Comparison of ENCODE assay signal across 11 cellular contexts in the genomic region with DNA sequence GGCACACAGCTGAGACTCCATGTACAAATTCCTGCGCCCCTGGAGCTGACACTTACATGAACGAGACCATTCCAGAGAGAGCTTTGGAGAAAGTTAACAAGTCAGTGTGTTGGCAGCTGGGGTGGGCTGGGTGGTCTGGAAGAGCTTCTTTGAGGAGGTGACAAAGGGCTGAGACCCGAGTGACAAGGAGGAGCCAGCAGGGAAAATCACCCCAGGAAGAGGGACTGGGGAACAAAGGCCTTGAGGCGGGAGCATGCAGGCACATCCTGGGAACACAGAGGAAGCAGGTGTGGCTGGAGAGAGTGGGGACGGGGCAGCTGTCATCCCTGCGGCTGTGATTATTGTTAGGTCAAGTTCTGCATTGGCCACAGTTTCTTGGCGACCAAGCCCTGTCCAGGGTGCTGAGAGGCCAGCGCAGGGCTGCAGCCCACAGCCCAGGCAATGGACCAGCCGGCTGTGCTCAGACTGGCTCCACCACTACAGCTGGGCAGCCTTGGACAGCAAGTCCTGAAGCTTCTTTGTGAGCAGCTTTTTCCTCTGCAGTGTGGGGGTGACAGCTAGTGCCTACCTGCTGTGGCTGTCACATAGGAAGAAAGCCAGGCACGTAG. TPM values are rescaled to one million over a fixed set of nuclear protein-coding genes. Genes with fewer than 3 reads are reported as not detected.
A peak's percentile ranks its signal among the peaks of the same experiment; 100 is the strongest.
DNase-seq lines count a peak whose midpoint lies in the region; ATAC-seq, FAIRE-seq and TF ChIP-seq lines count a peak whose summit lies in the region.
"Had no signal": no experiment of that assay in that cellular context is flagged by ENCODE, and none has a peak within 500 bp of the region (broad histone marks: within the 10 kb centered on the region; RNA-seq: fewer than 3 reads in every experiment).

No MANE protein-coding gene starts in this region.

- H3K4me3 ChIP-seq in PC-3 (ENCODE audit: low read length) (no peak overlapping the region), fibroblast of the aortic adventitia (ENCODE audit: low read depth, low read length) (no peak overlapping the region)

- H3K4me2 ChIP-seq in PC-3 (ENCODE audit: low read length) = no peak overlapping the region

- H3K9me2 ChIP-seq in PC-3 (replicated peaks; ENCODE audit: low read length) = no peaks in the 10 kb centered on the region

- TF ChIP-seq POLR2A in GM12891 (IDR thresholded peaks at IDR 0.05; ENCODE audit: low read depth, low read length) = no peak

- H3K36me3 ChIP-seq in PC-3 (ENCODE audit: low read depth, low read length) = no peaks in the 10 kb centered on the region

- H2AFZ ChIP-seq in PC-3 (ENCODE audit: low read length) = no peak overlapping the region

- H3K27me3 ChIP-seq in PC-3 (ENCODE audit: low read length) = peaks cover 13% of the 10 kb centered on the region

- CTCF ChIA-PET in PC-3 (lab: Charles Lee) = no interaction called here

- H3K4me1 ChIP-seq in PC-3 (ENCODE audit: insufficient read depth, low read length) = no peaks in the 10 kb centered on the region

- no TSS peak for BruUV-seq in PC-3 (replicated peaks; lab: Mats Ljungman, UMichigan)

- DNase-seq in NCI-H345 (lab: John Stamatoyannopoulos, UW) (peak; percentile 40), NCI-H345 treated with DMSO at 0.1 percent for 48 hours (lab: John Stamatoyannopoulos, UW; ENCODE audit: unreplicated experiment) (no peak), PC-3 (peak; percentile 36), fibroblast of the aortic adventitia (ENCODE audit: low read depth) (peak; percentile 19), renal cortical epithelial cell (ENCODE audit: low read depth) (peak; percentile 29), GM12891 (ENCODE audit: insufficient read length, low spot score) (no peak)

- H4K20me1 ChIP-seq in PC-3 (ENCODE audit: low read length) = no peaks in the 10 kb centered on the region

- no peaks in the 10 kb centered on the region for H3F3A ChIP-seq in PC-3 (ENCODE audit: low read length, unreplicated experiment)

- no peaks in the 10 kb centered on the region for H3K9me3 ChIP-seq in PC-3 (ENCODE audit: low read length)

- H3K79me2 ChIP-seq in PC-3 (ENCODE audit: low read length) = no peaks in the 10 kb centered on the region

- FAIRE-seq in GM12891 (lab: Jason Lieb, UNC) = no peak

- TF ChIP-seq CTCF in PC-3 (conservative IDR thresholded peaks at IDR 0.05; ENCODE audit: low read depth, low read length) = no peak
- TF ChIP-seq CTCF in fibroblast of the aortic adventitia (IDR thresholded peaks at IDR 0.05; ENCODE audit: insufficient read depth, low read length) = no peak

- POLR2A ChIA-PET in PC-3 (lab: Charles Lee; ENCODE audit: unreplicated experiment) = no interaction called here

- intact Hi-C loops in PC-3 (cut with micrococcal nuclease) = no loop called here

- no peak overlapping the region for H3K27ac ChIP-seq in PC-3 (ENCODE audit: low read length)

- no peak overlapping the region for H3K9ac ChIP-seq in PC-3 (ENCODE audit: low read length)

- ATAC-seq in PC-3 = no peak; the same call in 1 of the 2 replicates
- no peak for ATAC-seq in HG02973 (IDR thresholded peaks at IDR 0.05; ENCODE audit: unreplicated experiment)
- no peak for ATAC-seq in GM21786 (IDR thresholded peaks at IDR 0.05; ENCODE audit: unreplicated experiment)
- ATAC-seq: naive thymus-derived CD4-positive, alpha-beta T cell had no signal

TF ChIP-seq in GM12891, 5 proteins besides CTCF, POLR2A, EP300 and RAD21:
- TF ChIP-seq POU2F2 (IDR thresholded peaks at IDR 0.05; ENCODE audit: low read depth, low read length) (no peak), PAX5 (IDR thresholded peaks at IDR 0.05; ENCODE audit: insufficient read depth, low read length, severe bottlenecking) (no peak), TAF1 (IDR thresholded peaks at IDR 0.05; ENCODE audit: low read depth, low read length) (no peak), POLR2AphosphoS5 (IDR thresholded peaks at IDR 0.05; ENCODE audit: low read depth, low read length) (no peak), SPI1 (IDR thresholded peaks at IDR 0.05; ENCODE audit: low read depth, low read length) (no peak)

RNA-seq across cellular contexts. Expression of gene PRR23E, which starts 34.2 kb away (rescaled TPM):
- not detected in 2 replicates for total RNA-seq in PC-3 (2014; rRNA removed)
- not detected in 2 replicates for total RNA-seq in fibroblast of the aortic adventitia (ENCODE audit: low replicate concordance)
- not detected in 2 replicates for total RNA-seq in renal cortical epithelial cell
- not detected for polyA plus RNA-seq in GM12891 (2012; ENCODE audit: low read depth, missing spikeins)
- total RNA-seq: activated T-helper 2 cell treated with anti-CD3 and anti-CD28 coated beads, Interferon-gamma antibody, Interleukin-2, Interleukin-4, amounts not matched to agents 10 μg/mL and 5 μg/mL and 100 μg/mL, durations not matched to agents 14 hours and 24 hours and 36 hours; epithelial cell of proximal tubule; naive thymus-derived CD4-positive, alpha-beta T cell had no signal
- polyA plus RNA-seq: naive thymus-derived CD4-positive, alpha-beta T cell had no signal

Comparison
In these comparisons a context has a peak if more than half of its experiments do, and no peak if none do; other contexts are left out.
1. DNase-seq: peak in NCI-H345 (single experiment), PC-3 (single experiment), fibroblast of the aortic adventitia (single experiment) and renal cortical epithelial cell (single experiment); none in NCI-H345 treated with DMSO at 0.1 percent for 48 hours (single experiment) and GM12891 (single experiment).